23 cellular contexts compared by ENCODE assay signal in the genomic region with DNA sequence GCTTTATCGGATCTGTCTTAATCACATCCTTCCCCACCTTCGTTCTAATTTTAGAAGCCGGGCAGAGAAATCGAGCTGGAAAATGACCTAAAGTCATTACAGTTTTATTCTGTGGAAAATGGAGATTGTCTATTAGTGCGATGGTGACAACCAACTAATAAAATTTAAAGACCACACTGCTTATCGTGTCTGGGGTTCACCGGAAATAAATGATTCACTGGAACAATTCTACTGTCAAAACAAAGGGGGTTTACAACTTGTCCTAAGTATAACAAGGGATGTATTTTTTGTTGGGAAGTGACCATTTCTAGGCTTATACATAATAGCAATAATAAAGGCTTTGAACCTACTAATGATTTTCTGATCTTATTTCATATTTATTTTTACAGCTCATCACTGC.
"Had no signal": no experiment of that assay in that cellular context is flagged by ENCODE, and none has a peak within 500 bp of the region (broad histone marks: within the 10 kb centered on the region; RNA-seq: fewer than 3 reads in every experiment).

No MANE protein-coding gene starts in this region.

- H3K4me3 ChIP-seq: SJSA1, SK-N-MC had no signal

- FAIRE-seq: RCC 7860 had no signal

- H3K4me1 ChIP-seq: SJSA1 had no signal

- H3K9me3 ChIP-seq: SJSA1 had no signal

- H3K27ac ChIP-seq: KMS-11, SJSA1, SK-N-MC had no signal

- H3K27me3 ChIP-seq: SJSA1 had no signal

- DNase-seq: Kasumi-1, MV-4-11, NCI-H1092, NCI-H1105 treated with DMSO at 0.1 percent for 48 hours, NCI-H1417 treated with DMSO at 0.1 percent for 48 hours, NCI-H146, NCI-H187, NCI-H2029, NCI-H2081 treated with DMSO at 0.1 percent for 48 hours, NCI-H2171, NCI-H226, NCI-H446, NCI-H510A, NCI-H524 treated with DMSO at 0.1 percent for 48 hours, NCI-H69, NCI-H774, Right ventricle myocardium superior, RPMI8226, SIG-M5 had no signal

- H3K4me2 ChIP-seq: KMS-11 had no signal

- H3K9ac ChIP-seq: KMS-11 had no signal
